Comparison of ENCODE assay signal across 21 cellular contexts in genomic region chr2:44134848-44135247, GRCh38.
"Had no signal": no experiment of that assay in that cellular context is flagged by ENCODE, and none has a peak within 500 bp of the region (broad histone marks: within the 10 kb centered on the region; RNA-seq: fewer than 3 reads in every experiment).

No MANE protein-coding gene starts in this region.

- H3K27ac Mint-ChIP-seq: activated CD4-positive, alpha-beta T cell treated with anti-CD3 and anti-CD28 coated beads, Interleukin-2, amount 10 ng/mL, durations not matched to agents 24 days and 14 days; activated naive CD8-positive, alpha-beta T cell; activated T-cell treated with anti-CD3 and anti-CD28 coated beads, Interleukin-2, amount 50 U/mL, for 72 hours; effector memory CD8-positive, alpha-beta T cell; natural killer cell had no signal

- DNase-seq: activated CD4-positive, alpha-beta T cell treated with anti-CD3 and anti-CD28 coated beads, Interleukin-2, amount 10 ng/mL, durations not matched to agents 24 days and 14 days; activated CD4-positive, CD25-positive, alpha-beta regulatory T cell; activated CD8-positive, alpha-beta memory T cell treated with anti-CD3 and anti-CD28 coated beads, Interleukin-2, amount 50 U/mL, for 48 hours; activated gamma-delta T cell treated with Interleukin-2 at 50 U/mL for 16 hours; activated T-cell treated with anti-CD3 and anti-CD28 coated beads, Interleukin-2, amount 50 U/mL, for 72 hours; amygdala; brain microvascular endothelial cell; dermis blood vessel endothelial cell; effector memory CD8-positive, alpha-beta T cell; heart right ventricle; mesenchymal stem cell; natural killer cell; stimulated activated CD4-positive, alpha-beta T cell treated with anti-CD3 and anti-CD28 coated beads, Interleukin-12 subunit alpha, Interleukin-12 subunit beta, amount 100 ng/mL, for 4 hours; stimulated activated CD4-positive, alpha-beta T cell treated with anti-CD3 and anti-CD28 coated beads, Interleukin-2, amount 100 ng/mL, for 24 hours; stomach; testis had no signal

- H3K36me3 Mint-ChIP-seq: natural killer cell had no signal

- H3K79me2 ChIP-seq: parathyroid adenoma had no signal

- H3K27ac ChIP-seq: gastroesophageal sphincter, heart right ventricle, neutrophil, parathyroid adenoma, stomach, testis had no signal

- H3K4me1 ChIP-seq: parathyroid adenoma, testis had no signal

- H3K9me3 Mint-ChIP-seq: effector memory CD8-positive, alpha-beta T cell; natural killer cell had no signal

- H3K27me3 ChIP-seq: brain microvascular endothelial cell, gastroesophageal sphincter, heart right ventricle, neutrophil, stomach, testis had no signal

- FAIRE-seq: TTC549 had no signal

- H3K4me3 Mint-ChIP-seq: activated CD4-positive, alpha-beta T cell treated with anti-CD3 and anti-CD28 coated beads, Interleukin-2, amount 10 ng/mL, durations not matched to agents 24 days and 14 days; activated naive CD8-positive, alpha-beta T cell; activated T-cell treated with anti-CD3 and anti-CD28 coated beads, Interleukin-2, amount 50 U/mL, for 72 hours; effector memory CD8-positive, alpha-beta T cell; natural killer cell had no signal

- H2AFZ ChIP-seq: parathyroid adenoma had no signal

- H3K27me3 Mint-ChIP-seq: activated naive CD8-positive, alpha-beta T cell had no signal

- H3K9me3 ChIP-seq: gastroesophageal sphincter, neutrophil, stomach, testis had no signal

- ATAC-seq: activated T-cell treated with anti-CD3 and anti-CD28 coated beads, Interleukin-2, amount 50 U/mL, for 72 hours; effector memory CD8-positive, alpha-beta T cell; gastroesophageal sphincter; heart right ventricle; natural killer cell had no signal

- H3K4me3 ChIP-seq: gastroesophageal sphincter, heart right ventricle, stomach, testis had no signal

- H3K36me3 ChIP-seq: brain microvascular endothelial cell, gastroesophageal sphincter, heart right ventricle, neutrophil, stomach had no signal

- H3K9ac ChIP-seq: parathyroid adenoma had no signal

- H3K4me1 Mint-ChIP-seq: natural killer cell had no signal
